Comparison of ENCODE assay signal across 18 cellular contexts in the genomic region with DNA sequence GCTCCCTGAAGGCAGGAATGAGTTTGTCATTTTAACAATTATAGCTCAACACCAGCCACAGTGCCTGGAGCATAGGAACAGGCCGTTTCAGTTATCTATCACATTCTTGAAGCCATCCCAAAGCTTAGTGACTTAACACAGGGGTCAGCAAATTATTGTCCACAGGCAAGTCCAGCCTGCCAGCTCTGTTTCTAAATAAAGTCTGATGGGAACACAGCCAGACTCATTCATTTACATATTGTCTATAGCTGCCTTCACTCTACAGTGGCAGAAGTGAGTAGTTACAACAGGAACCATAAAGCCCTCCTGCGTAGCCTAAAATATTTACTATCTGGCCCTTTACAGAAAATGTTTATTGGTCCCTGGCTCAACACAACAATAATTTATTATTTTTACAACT.
"Had no signal": no experiment of that assay in that cellular context is flagged by ENCODE, and none has a peak within 500 bp of the region (broad histone marks: within the 10 kb centered on the region; RNA-seq: fewer than 3 reads in every experiment).

No MANE protein-coding gene starts in this region.

- H3K27ac ChIP-seq: neutrophil, pancreas, thyroid gland had no signal

- H3K9me3 ChIP-seq: neutrophil, pancreas, thyroid gland had no signal

- H3K4me1 ChIP-seq: pancreas, thyroid gland had no signal

- H3K27me3 ChIP-seq: neutrophil, pancreas, thyroid gland had no signal

- H3K36me3 ChIP-seq: neutrophil, pancreas, thyroid gland had no signal

- H3K4me3 ChIP-seq: lung, pancreas, thyroid gland had no signal

- ATAC-seq: activated CD8-positive, alpha-beta T cell treated with anti-CD3 and anti-CD28 coated beads, Interleukin-2, amount 10 ng/mL, durations not matched to agents 7 days and 5 days; esophagus mucosa; natural killer cell treated with Interleukin-12 subunit alpha and Interleukin-12 subunit beta and Interleukin-15 and Interleukin-18, amount 100 ng/mL, for 72 hours; pancreas; T-cell had no signal

- FAIRE-seq: pancreas, urothelium cell line had no signal

- DNase-seq: activated CD4-positive, alpha-beta T cell treated with anti-CD3 and anti-CD28 coated beads, Interleukin-2, amount 10 ng/mL, durations not matched to agents 7 days and 5 days; activated CD8-positive, alpha-beta T cell treated with anti-CD3 and anti-CD28 coated beads, Interleukin-2, amount 10 ng/mL, durations not matched to agents 7 days and 5 days; activated naive CD4-positive, alpha-beta T cell treated with anti-CD3 and anti-CD28 coated beads for 36 hours; activated T-cell treated with anti-CD3 and anti-CD28 coated beads, Interleukin-2, amount 50 U/mL, for 24 hours; anterior cingulate cortex; cerebellar nuclear complex; effector CD4-positive, alpha-beta T cell; pancreas; stimulated activated CD4-positive, alpha-beta T cell treated with anti-CD3 and anti-CD28 coated beads, Interleukin-2, amount 100 ng/mL, for 24 hours; stimulated activated naive CD4-positive, alpha-beta T cell treated with Interleukin-2 at 50 U/mL for 16 hours; T-cell; T1000; thyroid gland had no signal
